8 cellular contexts compared by ENCODE assay signal in the genomic region with DNA sequence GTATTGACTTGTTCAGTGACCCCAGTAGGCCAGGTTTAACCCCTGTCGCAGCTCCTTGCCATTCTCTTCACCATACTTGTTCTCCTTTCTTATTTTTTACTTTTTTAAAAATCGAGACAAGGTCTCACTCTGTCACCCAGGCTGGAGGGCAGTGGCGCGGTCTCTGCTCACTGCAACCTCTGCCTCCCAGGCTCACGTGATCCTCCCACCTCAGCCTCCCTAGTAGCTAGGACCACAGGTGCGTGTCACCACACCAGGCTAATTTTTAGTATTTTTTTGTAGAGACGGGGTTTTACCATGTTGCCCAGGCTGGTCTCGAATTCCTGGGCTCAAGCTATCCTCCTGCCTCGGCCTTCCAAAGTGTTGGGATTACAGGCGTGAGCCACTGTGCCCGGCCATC. TPM values are rescaled to one million over a fixed set of nuclear protein-coding genes. Genes with fewer than 3 reads are reported as not detected.
DNase-seq lines count a peak whose midpoint lies in the region; ATAC-seq and TF ChIP-seq lines count a peak whose summit lies in the region.
"Not testable (repeated sequence)": the region's sequence is repeated elsewhere in the genome, so short reads cannot be mapped to it uniquely, and the experiment has no call there.

No MANE protein-coding gene starts in this region.

- not testable (repeated sequence) for H3K4me1 ChIP-seq in HEK293 (ENCODE audit: control insufficient read depth, insufficient read depth, low read length); SK-N-SH (ENCODE audit: control insufficient read depth in 1 of 2, insufficient read depth in 2 of 2, low read depth in 1 of 2, low read length in 1 of 2); endocrine pancreas (ENCODE audit: control insufficient read depth, insufficient read depth, low read length); iPS-18a (ENCODE audit: control insufficient read depth, low read depth, low read length)

- peak overlapping the region; percentile 94 for H2AFZ ChIP-seq in SK-N-SH (ENCODE audit: low read depth)

- not testable (repeated sequence) for H3K9me2 ChIP-seq in SK-N-SH

- CTCF ChIA-PET in HEK293 (lab: Yijun Ruan, JAX) (interaction anchor here (1.2 to 2.3 kb wide), 2 partner anchors 212 to 303 kb away, joined by 3 to 7 read pairs; no protein-coding TSS in a partner anchor), SK-N-SH (lab: Yijun Ruan, JAX) (interaction anchor here (1.6 kb wide), 1 partner anchor 10 kb away, joined by 3 read pairs; no protein-coding TSS in a partner anchor)

- H3K27ac ChIP-seq in HEK293 (ENCODE audit: extremely low read depth, low read depth, low read length) = peak overlapping the region; percentile 88
- peak overlapping the region in 1 of 2 experiments; percentile 91; a peak in 1 of 4 replicates for H3K27ac ChIP-seq in SK-N-SH (ENCODE audit: low read depth in 2 of 2, low read length in 1 of 2)
- peak overlapping the region; percentile 92 for H3K27ac ChIP-seq in iPS-18a (ENCODE audit: low read length)

- peaks cover 0 to 25% of the 10 kb centered on the region in 2 experiments; a peak in 2 of 3 replicates for H3K36me3 ChIP-seq in HEK293 (ENCODE audit: control insufficient read depth in 2 of 2, insufficient read depth in 1 of 2, low read length in 2 of 2)
- H3K36me3 ChIP-seq in SK-N-SH (replicated peaks in 1 of 2; ENCODE audit: control insufficient read depth in 1 of 2, insufficient read depth in 2 of 2, low read length in 1 of 2); endocrine pancreas (ENCODE audit: control insufficient read depth, insufficient read depth, low read length); iPS-18a (ENCODE audit: control insufficient read depth, low read depth, low read length): not testable (repeated sequence)

- ATAC-seq in natural killer cell treated with Interleukin-12 subunit alpha and Interleukin-12 subunit beta and Interleukin-15 and Interleukin-18, amount 100 ng/mL, for 72 hours; stimulated activated memory B cell treated with anti-CD40 and anti-IgM and Interleukin-4, amounts not matched to agents 10 μg/mL and 1 μg/mL and 100 μg/mL, for 72 hours: not testable (repeated sequence)

- not testable (repeated sequence) for H3K9me3 ChIP-seq in HEK293 (ENCODE audit: control insufficient read depth, insufficient read depth, low read depth, low read length); SK-N-SH; endocrine pancreas (ENCODE audit: control insufficient read depth, low read length)
- peaks cover 22% of the 10 kb centered on the region for H3K9me3 ChIP-seq in iPS-18a (ENCODE audit: control insufficient read depth, low read depth, low read length)

- TF ChIP-seq CTCF in AG09309 (IDR thresholded peaks at IDR 0.05; ENCODE audit: control insufficient read depth, insufficient read depth, low read depth, low read length, missing control alignments); HEK293 (tag by site-specific recombination; IDR thresholded peaks at IDR 0.05); SK-N-SH (IDR thresholded peaks at IDR 0.05): not testable (repeated sequence)

- not testable (repeated sequence) for H3K9me3 Mint-ChIP-seq in activated naive CD8-positive, alpha-beta T cell treated with anti-CD3 and anti-CD28 coated beads for 36 hours; natural killer cell treated with Interleukin-12 subunit alpha and Interleukin-12 subunit beta and Interleukin-15 and Interleukin-18, amount 100 ng/mL, for 72 hours; stimulated activated memory B cell treated with anti-CD40 and anti-IgM and Interleukin-4, amounts not matched to agents 10 μg/mL and 1 μg/mL and 100 μg/mL, for 72 hours

- H3K27me3 ChIP-seq in SK-N-SH (ENCODE audit: insufficient read depth); endocrine pancreas (ENCODE audit: control insufficient read depth, insufficient read depth, low read length); iPS-18a (ENCODE audit: control insufficient read depth, insufficient read depth, low read length): not testable (repeated sequence)

- H3K79me2 ChIP-seq in SK-N-SH (ENCODE audit: insufficient read depth) = peaks cover 53% of the 10 kb centered on the region

- peaks cover 25% of the 10 kb centered on the region for H3K4me1 Mint-ChIP-seq in activated naive CD8-positive, alpha-beta T cell treated with anti-CD3 and anti-CD28 coated beads for 36 hours
- H3K4me1 Mint-ChIP-seq in natural killer cell treated with Interleukin-12 subunit alpha and Interleukin-12 subunit beta and Interleukin-15 and Interleukin-18, amount 100 ng/mL, for 72 hours (ENCODE audit: low read depth in 2 of 2) = peaks cover 2 to 15% of the 10 kb centered on the region in 2 donors
- H3K4me1 Mint-ChIP-seq in stimulated activated memory B cell treated with anti-CD40 and anti-IgM and Interleukin-4, amounts not matched to agents 10 μg/mL and 1 μg/mL and 100 μg/mL, for 72 hours = peaks cover 26% of the 10 kb centered on the region

- H3K4me2 ChIP-seq in SK-N-SH = peak overlapping the region; percentile 85

- H3K9ac ChIP-seq in SK-N-SH (peak overlapping the region; percentile 91), endocrine pancreas (ENCODE audit: control insufficient read depth, insufficient read depth, low read length) (peak overlapping the region; percentile 45), iPS-18a (ENCODE audit: low read length) (peak overlapping the region; percentile 92)

- 23% methylated on average over 11 of the region's 11 CpGs for WGBS in SK-N-SH (ENCODE audit: low lambda C conversion rate)

- peaks cover 28% of the 10 kb centered on the region for H3K36me3 Mint-ChIP-seq in activated naive CD8-positive, alpha-beta T cell treated with anti-CD3 and anti-CD28 coated beads for 36 hours
- H3K36me3 Mint-ChIP-seq in natural killer cell treated with Interleukin-12 subunit alpha and Interleukin-12 subunit beta and Interleukin-15 and Interleukin-18, amount 100 ng/mL, for 72 hours; stimulated activated memory B cell treated with anti-CD40 and anti-IgM and Interleukin-4, amounts not matched to agents 10 μg/mL and 1 μg/mL and 100 μg/mL, for 72 hours: not testable (repeated sequence)

- not testable (repeated sequence) for DNase-seq in AG09309 (ENCODE audit: low read depth); SK-N-SH; activated naive CD8-positive, alpha-beta T cell treated with anti-CD3 and anti-CD28 coated beads for 36 hours; natural killer cell treated with Interleukin-12 subunit alpha and Interleukin-12 subunit beta and Interleukin-15 and Interleukin-18, amount 100 ng/mL, for 72 hours (ENCODE audit: low spot score)

- POLR2A ChIA-PET in HEK293 (lab: Yijun Ruan, JAX) = interaction anchor here (0.9 kb wide), 1 partner anchor 211 kb away, joined by 3 read pairs; no protein-coding TSS in a partner anchor
- POLR2A ChIA-PET in SK-N-SH (lab: Yijun Ruan, JAX) = not testable (repeated sequence)

- TF ChIP-seq EP300 in SK-N-SH (IDR thresholded peaks at IDR 0.05; ENCODE audit: borderline replicate concordance in 1 of 2, low read depth in 1 of 2, low read length in 1 of 2) = not testable (repeated sequence)

- peak overlapping the region; percentile 97 for H3K27ac Mint-ChIP-seq in activated naive CD8-positive, alpha-beta T cell treated with anti-CD3 and anti-CD28 coated beads for 36 hours
- H3K27ac Mint-ChIP-seq in natural killer cell treated with Interleukin-12 subunit alpha and Interleukin-12 subunit beta and Interleukin-15 and Interleukin-18, amount 100 ng/mL, for 72 hours = peak overlapping the region; percentile 97 to 99
- peak overlapping the region; percentile 99 for H3K27ac Mint-ChIP-seq in stimulated activated memory B cell treated with anti-CD40 and anti-IgM and Interleukin-4, amounts not matched to agents 10 μg/mL and 1 μg/mL and 100 μg/mL, for 72 hours

- H3K4me3 ChIP-seq in AG09309 (ENCODE audit: control insufficient read depth, low read depth, low read length) (peak overlapping the region; percentile 81), HEK293 (ENCODE audit: low read depth, low read length) (peak overlapping the region; percentile 64), SK-N-SH (ENCODE audit: low read depth in 2 of 2, low read length in 1 of 2) (peak overlapping the region; percentile 80 to 98), endocrine pancreas (ENCODE audit: control insufficient read depth, insufficient read depth, low read length) (peak overlapping the region; percentile 93), iPS-18a (ENCODE audit: low read length) (peak overlapping the region; percentile 96)

- not testable (repeated sequence) for H3F3A ChIP-seq in SK-N-SH (replicated peaks; ENCODE audit: insufficient read depth)

- H3K27me3 Mint-ChIP-seq in activated naive CD8-positive, alpha-beta T cell treated with anti-CD3 and anti-CD28 coated beads for 36 hours; stimulated activated memory B cell treated with anti-CD40 and anti-IgM and Interleukin-4, amounts not matched to agents 10 μg/mL and 1 μg/mL and 100 μg/mL, for 72 hours: not testable (repeated sequence)
- H3K27me3 Mint-ChIP-seq in natural killer cell treated with Interleukin-12 subunit alpha and Interleukin-12 subunit beta and Interleukin-15 and Interleukin-18, amount 100 ng/mL, for 72 hours = peaks cover 0 to 11% of the 10 kb centered on the region in 2 donors

- TF ChIP-seq RAD21 in SK-N-SH (IDR thresholded peaks at IDR 0.05; ENCODE audit: low read length) = not testable (repeated sequence)

- not testable (repeated sequence) for H4K20me1 ChIP-seq in SK-N-SH (ENCODE audit: insufficient read depth)

- H3K4me3 Mint-ChIP-seq in activated naive CD8-positive, alpha-beta T cell treated with anti-CD3 and anti-CD28 coated beads for 36 hours = peak overlapping the region; percentile 96
- H3K4me3 Mint-ChIP-seq in natural killer cell treated with Interleukin-12 subunit alpha and Interleukin-12 subunit beta and Interleukin-15 and Interleukin-18, amount 100 ng/mL, for 72 hours = peak overlapping the region; percentile 96
- H3K4me3 Mint-ChIP-seq in stimulated activated memory B cell treated with anti-CD40 and anti-IgM and Interleukin-4, amounts not matched to agents 10 μg/mL and 1 μg/mL and 100 μg/mL, for 72 hours = peak overlapping the region; percentile 100

RNA-seq across cellular contexts. Expression of a gene that starts 0.7 kb away (rescaled TPM):
- polyA plus RNA-seq in SK-N-SH (2012; rRNA removed) = 15.0 and 22.5 TPM in 2 replicates
- 26.5 and 29.6 TPM in 2 replicates for polyA plus RNA-seq in SK-N-SH (2012; cell fraction: cytosol; rRNA removed)
- polyA plus RNA-seq in SK-N-SH (2012; cell fraction: nucleus; rRNA removed) = 6.3 and 13.2 TPM in 2 replicates
- total RNA-seq in activated naive CD8-positive, alpha-beta T cell treated with anti-CD3 and anti-CD28 coated beads for 36 hours = 10 to 100 TPM; 11.9 to 13.8 TPM
- total RNA-seq in natural killer cell treated with Interleukin-12 subunit alpha and Interleukin-12 subunit beta and Interleukin-15 and Interleukin-18, amount 100 ng/mL, for 72 hours = 10 to 100 TPM; 24.2 to 27.2 TPM
